In the genomic region with DNA sequence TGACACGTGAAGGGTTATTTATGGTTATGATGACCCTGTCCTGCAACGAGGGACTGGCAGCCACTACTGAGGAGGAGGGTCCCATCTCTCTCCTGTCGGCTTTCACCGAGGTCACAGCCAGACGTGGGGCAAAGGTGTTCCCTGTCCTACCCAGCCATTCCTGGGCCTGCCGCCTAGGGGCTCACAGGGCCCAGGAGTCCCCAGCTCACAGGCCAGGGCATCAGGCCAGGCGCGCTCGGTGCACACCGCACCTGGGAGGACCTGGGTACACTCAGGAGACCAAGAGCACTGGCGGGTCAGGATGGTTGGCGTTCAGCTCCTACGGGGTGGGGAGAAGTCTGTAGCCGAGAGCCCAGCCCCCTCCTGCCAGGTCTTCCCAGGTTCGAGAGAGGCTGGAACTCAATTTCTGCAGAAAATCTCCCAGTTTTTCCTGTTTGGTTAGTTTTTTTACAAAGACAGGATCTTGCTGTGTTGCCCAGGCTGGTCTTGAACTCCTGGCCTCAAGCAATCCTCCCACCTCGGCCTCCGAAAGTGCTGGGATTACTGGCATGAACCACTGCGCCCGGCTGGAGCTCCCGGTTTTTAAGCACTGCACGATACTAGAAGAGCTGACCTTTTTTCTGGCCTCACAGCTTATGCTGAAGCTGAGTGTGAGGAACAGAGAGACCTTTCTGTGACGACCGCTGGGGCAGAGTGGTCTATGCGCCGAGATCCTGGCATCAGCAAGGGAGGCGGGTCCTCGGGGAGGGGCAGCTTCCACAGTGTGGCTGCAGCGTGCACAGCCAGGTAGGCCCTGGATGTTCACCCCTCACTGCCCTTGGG, we compare ENCODE assay signal across 3 cellular contexts.
TF ChIP-seq lines count a peak whose summit lies in the region.

No MANE protein-coding gene starts in this region.

TF ChIP-seq in IMR-90, 13 proteins besides CTCF, POLR2A, EP300 and RAD21:
- TF ChIP-seq FOS (IDR thresholded peaks at IDR 0.05; ENCODE audit: low read depth, low read length) (no peak), SMC3 (IDR thresholded peaks at IDR 0.05; ENCODE audit: low read depth, low read length) (no peak), MXI1 (IDR thresholded peaks at IDR 0.05; ENCODE audit: borderline replicate concordance, low read depth, low read length) (no peak), BHLHE40 (IDR thresholded peaks at IDR 0.05; ENCODE audit: low read depth, low read length) (no peak), NFE2L2 (IDR thresholded peaks at IDR 0.05; ENCODE audit: low read depth, low read length) (no peak)
- TF ChIP-seq, protein P1, sequence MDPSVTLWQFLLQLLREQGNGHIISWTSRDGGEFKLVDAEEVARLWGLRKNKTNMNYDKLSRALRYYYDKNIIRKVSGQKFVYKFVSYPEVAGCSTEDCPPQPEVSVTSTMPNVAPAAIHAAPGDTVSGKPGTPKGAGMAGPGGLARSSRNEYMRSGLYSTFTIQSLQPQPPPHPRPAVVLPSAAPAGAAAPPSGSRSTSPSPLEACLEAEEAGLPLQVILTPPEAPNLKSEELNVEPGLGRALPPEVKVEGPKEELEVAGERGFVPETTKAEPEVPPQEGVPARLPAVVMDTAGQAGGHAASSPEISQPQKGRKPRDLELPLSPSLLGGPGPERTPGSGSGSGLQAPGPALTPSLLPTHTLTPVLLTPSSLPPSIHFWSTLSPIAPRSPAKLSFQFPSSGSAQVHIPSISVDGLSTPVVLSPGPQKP (IDR thresholded peaks at IDR 0.05; ENCODE audit: borderline replicate concordance, low read depth, low read length), result no peak

TF ChIP-seq in GM12878, 131 proteins besides CTCF, POLR2A, EP300 and RAD21:
- TF ChIP-seq RELA (IDR thresholded peaks at IDR 0.05; ENCODE audit: borderline replicate concordance, partially characterized antibody) (peak; percentile 46), CHD2 (IDR thresholded peaks at IDR 0.05; ENCODE audit: borderline replicate concordance, low read depth, low read length) (no peak)

TF ChIP-seq in GM12891, 5 proteins besides CTCF, POLR2A, EP300 and RAD21:
- no peak for TF ChIP-seq POU2F2 (IDR thresholded peaks at IDR 0.05; ENCODE audit: low read depth, low read length)
- TF ChIP-seq PAX5 (IDR thresholded peaks at IDR 0.05; ENCODE audit: insufficient read depth, low read length, severe bottlenecking), result no peak
- TF ChIP-seq SPI1 (IDR thresholded peaks at IDR 0.05; ENCODE audit: low read depth, low read length), result no peak
- no peak for TF ChIP-seq POLR2AphosphoS5 (IDR thresholded peaks at IDR 0.05; ENCODE audit: low read depth, low read length)
- no peak for TF ChIP-seq TAF1 (IDR thresholded peaks at IDR 0.05; ENCODE audit: low read depth, low read length)
